ENCODE assay signal across 1 cellular context in genomic region chr4:74331252-74331651, GRCh38.
TF ChIP-seq lines count a peak whose summit lies in the region.

No MANE protein-coding gene starts in this region.

TF ChIP-seq in K562, 482 proteins besides CTCF, POLR2A, EP300 and RAD21 (continued from another document and continues in another):
- TF ChIP-seq, protein P1, sequence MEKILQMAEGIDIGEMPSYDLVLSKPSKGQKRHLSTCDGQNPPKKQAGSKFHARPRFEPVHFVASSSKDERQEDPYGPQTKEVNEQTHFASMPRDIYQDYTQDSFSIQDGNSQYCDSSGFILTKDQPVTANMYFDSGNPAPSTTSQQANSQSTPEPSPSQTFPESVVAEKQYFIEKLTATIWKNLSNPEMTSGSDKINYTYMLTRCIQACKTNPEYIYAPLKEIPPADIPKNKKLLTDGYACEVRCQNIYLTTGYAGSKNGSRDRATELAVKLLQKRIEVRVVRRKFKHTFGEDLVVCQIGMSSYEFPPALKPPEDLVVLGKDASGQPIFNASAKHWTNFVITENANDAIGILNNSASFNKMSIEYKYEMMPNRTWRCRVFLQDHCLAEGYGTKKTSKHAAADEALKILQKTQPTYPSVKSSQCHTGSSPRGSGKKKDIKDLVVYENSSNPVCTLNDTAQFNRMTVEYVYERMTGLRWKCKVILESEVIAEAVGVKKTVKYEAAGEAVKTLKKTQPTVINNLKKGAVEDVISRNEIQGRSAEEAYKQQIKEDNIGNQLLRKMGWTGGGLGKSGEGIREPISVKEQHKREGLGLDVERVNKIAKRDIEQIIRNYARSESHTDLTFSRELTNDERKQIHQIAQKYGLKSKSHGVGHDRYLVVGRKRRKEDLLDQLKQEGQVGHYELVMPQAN (IDR thresholded peaks at IDR 0.05; ENCODE audit: borderline replicate concordance): no peak
- TF ChIP-seq REST (CRISPR knock-in tag; IDR thresholded peaks at IDR 0.05; ENCODE audit: low read depth) (no peak), LARP7 (IDR thresholded peaks at IDR 0.05) (no peak), YY1 (IDR thresholded peaks at IDR 0.05; ENCODE audit: borderline replicate concordance in 1 of 3, control insufficient read depth in 1 of 3, extremely low read depth in 1 of 3, insufficient read depth in 3 of 3, insufficient read length in 1 of 3, insufficient replicate concordance in 2 of 3, low read depth in 1 of 3, low read length in 2 of 3) (peak in 1 of 3 experiments; percentile 69), FOS (IDR thresholded peaks at IDR 0.05; ENCODE audit: extremely low read depth, insufficient read length) (no peak), NBN (IDR thresholded peaks at IDR 0.05; ENCODE audit: low read depth) (no peak), NONO (IDR thresholded peaks at IDR 0.05; ENCODE audit: low read depth in 2 of 2, low read length in 1 of 2) (no peak), SRF (CRISPR knock-in tag; IDR thresholded peaks at IDR 0.05) (no peak), ZNF212 (CRISPR knock-in tag; IDR thresholded peaks at IDR 0.05) (no peak), ZEB2 (IDR thresholded peaks at IDR 0.05) (no peak), PKNOX1 (IDR thresholded peaks at IDR 0.05) (no peak), DLX4 (CRISPR knock-in tag; IDR thresholded peaks at IDR 0.05) (no peak), ZNF232 (CRISPR knock-in tag; IDR thresholded peaks at IDR 0.05) (no peak), ZNF507 (tag; conservative IDR thresholded peaks at IDR 0.05) (no peak), SP2 (IDR thresholded peaks at IDR 0.05; ENCODE audit: extremely low read depth, low read depth, low read length, poor library complexity, severe bottlenecking) (no peak), ZNF175 (CRISPR knock-in tag; IDR thresholded peaks at IDR 0.05; ENCODE audit: low read depth) (peak; percentile 49; the same call in 1 of the 2 replicates), ZNF197 (CRISPR knock-in tag; IDR thresholded peaks at IDR 0.05; ENCODE audit: low read depth) (0 out of 2 replicates have a peak, but pooled peaks have one; percentile 49), GABPA (tag; conservative IDR thresholded peaks at IDR 0.05; ENCODE audit: low read depth) (no peak), PHB2 (IDR thresholded peaks at IDR 0.05; ENCODE audit: low read depth) (no peak), KHSRP (IDR thresholded peaks at IDR 0.05) (no peak), COPS2 (conservative IDR thresholded peaks at IDR 0.05) (no peak), BMI1 (IDR thresholded peaks at IDR 0.05; ENCODE audit: low read length) (no peak), NR4A1 (CRISPR knock-in tag; IDR thresholded peaks at IDR 0.05) (no peak), NR4A1 (tag; IDR thresholded peaks at IDR 0.05) (no peak), SOX6 (IDR thresholded peaks at IDR 0.05) (peak; percentile 28; the same call in 1 of the 2 replicates), ZNF644 (tag; IDR thresholded peaks at IDR 0.05; ENCODE audit: low read depth) (peak; percentile 73; the same call in 1 of the 2 replicates), ZSCAN29 (IDR thresholded peaks at IDR 0.05) (no peak), HDAC1 (IDR thresholded peaks at IDR 0.05) (no peak), PRPF4 (IDR thresholded peaks at IDR 0.05; ENCODE audit: insufficient read depth, low read depth, low read length, poor library complexity, severe bottlenecking) (no peak), SMAD3 (CRISPR knock-in tag; conservative IDR thresholded peaks at IDR 0.05) (0 out of 2 replicates have a peak, but pooled peaks have one; percentile 26), ZBTB17 (CRISPR knock-in tag; IDR thresholded peaks at IDR 0.05) (no peak), KDM5B (IDR thresholded peaks at IDR 0.05; ENCODE audit: insufficient replicate concordance, low read depth, low read length) (peak; percentile 32), CXXC5 (CRISPR knock-in tag; IDR thresholded peaks at IDR 0.05) (peak; percentile 33), ZNF780A (CRISPR knock-in tag; IDR thresholded peaks at IDR 0.05) (no peak), RFX5 (IDR thresholded peaks at IDR 0.05; ENCODE audit: low read depth, low read length) (no peak), SRSF3 (IDR thresholded peaks at IDR 0.05; ENCODE audit: insufficient read depth, low read length) (no peak), MCM5 (IDR thresholded peaks at IDR 0.05; ENCODE audit: low read depth) (no peak), PATZ1 (CRISPR knock-in tag; IDR thresholded peaks at IDR 0.05; ENCODE audit: borderline replicate concordance) (no peak), ZNF609 (CRISPR knock-in tag; IDR thresholded peaks at IDR 0.05; ENCODE audit: borderline replicate concordance) (no peak)
- TF ChIP-seq, protein P2, sequence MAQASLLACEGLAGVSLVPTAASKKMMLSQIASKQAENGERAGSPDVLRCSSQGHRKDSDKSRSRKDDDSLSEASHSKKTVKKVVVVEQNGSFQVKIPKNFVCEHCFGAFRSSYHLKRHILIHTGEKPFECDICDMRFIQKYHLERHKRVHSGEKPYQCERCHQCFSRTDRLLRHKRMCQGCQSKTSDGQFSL (CRISPR knock-in tag; IDR thresholded peaks at IDR 0.05): no peak
- TF ChIP-seq, protein P2 (tag; IDR thresholded peaks at IDR 0.05): no peak
- TF ChIP-seq, protein P3, sequence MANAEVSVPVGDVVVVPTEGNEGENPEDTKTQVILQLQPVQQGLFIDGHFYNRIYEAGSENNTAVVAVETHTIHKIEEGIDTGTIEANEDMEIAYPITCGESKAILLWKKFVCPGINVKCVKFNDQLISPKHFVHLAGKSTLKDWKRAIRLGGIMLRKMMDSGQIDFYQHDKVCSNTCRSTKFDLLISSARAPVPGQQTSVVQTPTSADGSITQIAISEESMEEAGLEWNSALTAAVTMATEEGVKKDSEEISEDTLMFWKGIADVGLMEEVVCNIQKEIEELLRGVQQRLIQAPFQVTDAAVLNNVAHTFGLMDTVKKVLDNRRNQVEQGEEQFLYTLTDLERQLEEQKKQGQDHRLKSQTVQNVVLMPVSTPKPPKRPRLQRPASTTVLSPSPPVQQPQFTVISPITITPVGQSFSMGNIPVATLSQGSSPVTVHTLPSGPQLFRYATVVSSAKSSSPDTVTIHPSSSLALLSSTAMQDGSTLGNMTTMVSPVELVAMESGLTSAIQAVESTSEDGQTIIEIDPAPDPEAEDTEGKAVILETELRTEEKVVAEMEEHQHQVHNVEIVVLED (CRISPR knock-in tag; IDR thresholded peaks at IDR 0.05): 0 out of 2 replicates have a peak, but pooled peaks have one; percentile 36
- TF ChIP-seq, protein P4, sequence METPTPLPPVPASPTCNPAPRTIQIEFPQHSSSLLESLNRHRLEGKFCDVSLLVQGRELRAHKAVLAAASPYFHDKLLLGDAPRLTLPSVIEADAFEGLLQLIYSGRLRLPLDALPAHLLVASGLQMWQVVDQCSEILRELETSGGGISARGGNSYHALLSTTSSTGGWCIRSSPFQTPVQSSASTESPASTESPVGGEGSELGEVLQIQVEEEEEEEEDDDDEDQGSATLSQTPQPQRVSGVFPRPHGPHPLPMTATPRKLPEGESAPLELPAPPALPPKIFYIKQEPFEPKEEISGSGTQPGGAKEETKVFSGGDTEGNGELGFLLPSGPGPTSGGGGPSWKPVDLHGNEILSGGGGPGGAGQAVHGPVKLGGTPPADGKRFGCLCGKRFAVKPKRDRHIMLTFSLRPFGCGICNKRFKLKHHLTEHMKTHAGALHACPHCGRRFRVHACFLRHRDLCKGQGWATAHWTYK (CRISPR knock-in tag; IDR thresholded peaks at IDR 0.05): no peak
